ENCODE assay signal across 21 cellular contexts in genomic region chr18:36762074-36762473, GRCh38.
"Had no signal": no experiment of that assay in that cellular context is flagged by ENCODE, and none has a peak within 500 bp of the region (broad histone marks: within the 10 kb centered on the region; RNA-seq: fewer than 3 reads in every experiment).

No MANE protein-coding gene starts in this region.

- H3K27me3 Mint-ChIP-seq: activated B cell treated with CpG ODN at 0.5 μM for 24 hours; activated naive CD8-positive, alpha-beta T cell treated with anti-CD3 and anti-CD28 coated beads, Interleukin-2, amount 10 ng/mL, durations not matched to agents 7 days and 5 days had no signal

- H3K27ac Mint-ChIP-seq: activated B cell treated with CpG ODN at 0.5 μM for 24 hours; activated naive CD8-positive, alpha-beta T cell treated with anti-CD3 and anti-CD28 coated beads, Interleukin-2, amount 10 ng/mL, durations not matched to agents 7 days and 5 days; activated T-helper 1 cell treated with anti-CD3 and anti-CD28 coated beads, Interleukin-12 subunit alpha, Interleukin-12 subunit beta, Interleukin-2, Interleukin-4 antibody, amounts not matched to agents 30 ng/mL and 10 ng/mL and 1 ng/mL, durations not matched to agents 14 hours and 24 hours and 36 hours; nephron; T-cell had no signal

- H3K4me1 ChIP-seq: breast epithelium, spleen, tibial artery had no signal

- H3K4me1 Mint-ChIP-seq: activated B cell treated with CpG ODN at 0.5 μM for 24 hours; activated naive CD8-positive, alpha-beta T cell treated with anti-CD3 and anti-CD28 coated beads, Interleukin-2, amount 10 ng/mL, durations not matched to agents 7 days and 5 days; nephron; T-cell had no signal

- ATAC-seq: T-cell had no signal

- H3K9me3 Mint-ChIP-seq: activated B cell treated with CpG ODN at 0.5 μM for 24 hours; activated naive CD8-positive, alpha-beta T cell treated with anti-CD3 and anti-CD28 coated beads, Interleukin-2, amount 10 ng/mL, durations not matched to agents 7 days and 5 days; activated T-helper 1 cell treated with anti-CD3 and anti-CD28 coated beads, Interleukin-12 subunit alpha, Interleukin-12 subunit beta, Interleukin-2, Interleukin-4 antibody, amounts not matched to agents 30 ng/mL and 10 ng/mL and 1 ng/mL, durations not matched to agents 14 hours and 24 hours and 36 hours; nephron had no signal

- H3K4me3 ChIP-seq: breast epithelium, coronary artery, left ventricle myocardium inferior, sigmoid colon, spleen, tibial artery had no signal

- DNase-seq: activated B cell treated with CpG ODN at 0.5 μM for 24 hours; activated CD4-positive, alpha-beta T cell treated with anti-CD3 and anti-CD28 coated beads for 4 hours; activated naive CD4-positive, alpha-beta T cell treated with Interleukin-2 at 50 U/mL for 16 hours; activated naive CD8-positive, alpha-beta T cell treated with anti-CD3 and anti-CD28 coated beads, Interleukin-2, amount 10 ng/mL, durations not matched to agents 7 days and 5 days; head of caudate nucleus; left ventricle myocardium inferior; mammary epithelial cell; midbrain; nucleus accumbens; posterior cingulate gyrus; sigmoid colon; spleen; stimulated activated CD4-positive, alpha-beta T cell treated with anti-CD3 and anti-CD28 coated beads, Interleukin-4, amount 100 ng/mL, for 4 hours; stimulated activated naive CD4-positive, alpha-beta T cell treated with Interleukin-2 at 50 U/mL for 16 hours; T-cell; T-helper 9 cell; tibial artery had no signal

- H3K27ac ChIP-seq: breast epithelium, coronary artery, left ventricle myocardium inferior, sigmoid colon, spleen, tibial artery had no signal

- H3K36me3 Mint-ChIP-seq: activated naive CD8-positive, alpha-beta T cell treated with anti-CD3 and anti-CD28 coated beads, Interleukin-2, amount 10 ng/mL, durations not matched to agents 7 days and 5 days; T-cell had no signal

- H3K27me3 ChIP-seq: breast epithelium, sigmoid colon, spleen, tibial artery had no signal

- H3K36me3 ChIP-seq: breast epithelium, spleen had no signal

- H3K9me3 ChIP-seq: breast epithelium, left ventricle myocardium inferior, sigmoid colon, spleen, tibial artery had no signal

- H3K4me3 Mint-ChIP-seq: activated B cell treated with CpG ODN at 0.5 μM for 24 hours; activated naive CD8-positive, alpha-beta T cell treated with anti-CD3 and anti-CD28 coated beads, Interleukin-2, amount 10 ng/mL, durations not matched to agents 7 days and 5 days; activated T-helper 1 cell treated with anti-CD3 and anti-CD28 coated beads, Interleukin-12 subunit alpha, Interleukin-12 subunit beta, Interleukin-2, Interleukin-4 antibody, amounts not matched to agents 30 ng/mL and 10 ng/mL and 1 ng/mL, durations not matched to agents 14 hours and 24 hours and 36 hours; nephron; T-cell had no signal
